8 cellular contexts compared by ENCODE assay signal in genomic region chr10:103800789-103801540, GRCh38. TPM values are rescaled to one million over a fixed set of nuclear protein-coding genes. Genes with fewer than 3 reads are reported as not detected.
DNase-seq lines count a peak whose midpoint lies in the region; ATAC-seq and TF ChIP-seq lines count a peak whose summit lies in the region.

No MANE protein-coding gene starts in this region.

- TF ChIP-seq POLR2A in prostate gland (IDR thresholded peaks at IDR 0.05) (no peak), thyroid gland (IDR thresholded peaks at IDR 0.05) (no peak)

- H3K4me1 ChIP-seq in MM.1S (ENCODE audit: low read length) (peaks cover 19% of the 10 kb centered on the region), prostate gland (replicated peaks) (no peaks in the 10 kb centered on the region), thyroid gland (no peaks in the 10 kb centered on the region)

- H3K9me2 ChIP-seq in MM.1S (replicated peaks; ENCODE audit: insufficient read depth, low read length) = no peaks in the 10 kb centered on the region

- no peaks in the 10 kb centered on the region for H4K20me1 ChIP-seq in MM.1S (ENCODE audit: insufficient read depth, low read length)

- no peaks in the 10 kb centered on the region for H3K9me3 ChIP-seq in MM.1S (replicated peaks; ENCODE audit: insufficient read depth, low read length)
- H3K9me3 ChIP-seq in prostate gland = no peaks in the 10 kb centered on the region
- no peaks in the 10 kb centered on the region for H3K9me3 ChIP-seq in thyroid gland

- H3K36me3 Mint-ChIP-seq in activated T-cell treated with anti-CD3 and anti-CD28 coated beads, Interleukin-2, amount 50 U/mL, for 72 hours (ENCODE audit: insufficient read depth in 2 of 2) = no peaks in the 10 kb centered on the region

- peak overlapping the region; percentile 23; the same call in 1 of the 2 replicates for H3K4me3 ChIP-seq in MM.1S (ENCODE audit: low read length)
- H3K4me3 ChIP-seq in prostate gland = no peak overlapping the region
- no peak overlapping the region for H3K4me3 ChIP-seq in thyroid gland (replicated peaks in 1 of 3)

- no peaks in the 10 kb centered on the region for H3K9me3 Mint-ChIP-seq in activated T-cell treated with anti-CD3 and anti-CD28 coated beads, Interleukin-2, amount 50 U/mL, for 72 hours

- peak overlapping the region; percentile 81 for H3K4me2 ChIP-seq in MM.1S (ENCODE audit: low read depth, low read length)

- H3K79me2 ChIP-seq in MM.1S (ENCODE audit: low read length) = no peaks in the 10 kb centered on the region

- peak overlapping the region; percentile 19 to 48 for H3K4me3 Mint-ChIP-seq in activated T-cell treated with anti-CD3 and anti-CD28 coated beads, Interleukin-2, amount 50 U/mL, for 72 hours

- H2AFZ ChIP-seq in MM.1S (ENCODE audit: low read length) = peak overlapping the region; percentile 72

- DNase-seq in COLO668 (lab: John Stamatoyannopoulos, UW; ENCODE audit: unreplicated experiment) (peak; percentile 46), MM.1S (peak; percentile 87), prostate gland (ENCODE audit: low spot score) (peak; percentile 46), MV-4-11 (lab: John Stamatoyannopoulos, UW) (no peak), thyroid gland (no peak), SKM-1 treated with dmso at 0.1 percent for 144 hours (lab: John Stamatoyannopoulos, UW; ENCODE audit: unreplicated experiment) (no peak)
- DNase-seq in activated T-cell treated with anti-CD3 and anti-CD28 coated beads, Interleukin-2, amount 50 U/mL, for 72 hours = peak; percentile 56

- 52% methylated on average over 10 of the region's 10 CpGs for WGBS in prostate gland
- 84 to 95% methylated on average over 10 of the region's 10 CpGs for WGBS in thyroid gland, 2 donors

- H3K27me3 ChIP-seq in MM.1S (replicated peaks; ENCODE audit: insufficient read depth, low read length) (no peaks in the 10 kb centered on the region), prostate gland (replicated peaks; ENCODE audit: insufficient read depth) (no peaks in the 10 kb centered on the region), thyroid gland (no peaks in the 10 kb centered on the region)

- peaks cover 29% of the 10 kb centered on the region for H3K4me1 Mint-ChIP-seq in activated T-cell treated with anti-CD3 and anti-CD28 coated beads, Interleukin-2, amount 50 U/mL, for 72 hours (ENCODE audit: low read depth)

- H3K36me3 ChIP-seq in MM.1S (replicated peaks; ENCODE audit: insufficient read depth, low read length) (no peaks in the 10 kb centered on the region), prostate gland (no peaks in the 10 kb centered on the region), thyroid gland (no peaks in the 10 kb centered on the region)

- no peak for TF ChIP-seq CTCF in MM.1S (IDR thresholded peaks at IDR 0.05; ENCODE audit: low read length)
- TF ChIP-seq CTCF in prostate gland (IDR thresholded peaks at IDR 0.05) = no peak
- no peak for TF ChIP-seq CTCF in thyroid gland (IDR thresholded peaks at IDR 0.05)

- H3K27me3 Mint-ChIP-seq in activated T-cell treated with anti-CD3 and anti-CD28 coated beads, Interleukin-2, amount 50 U/mL, for 72 hours (ENCODE audit: low read depth) = no peaks in the 10 kb centered on the region

- intact Hi-C loops in prostate gland (cut with DNase I) (no loop called here), thyroid gland (cut with DNase I) (no loop called here)

- H3K9ac ChIP-seq in MM.1S (ENCODE audit: low read length) = peak overlapping the region; percentile 45

- peaks cover 7% of the 10 kb centered on the region; the same call in 1 of the 2 replicates for H3F3A ChIP-seq in MM.1S (ENCODE audit: insufficient read depth, low read length)

- peak overlapping the region; percentile 79 for H3K27ac ChIP-seq in MM.1S (ENCODE audit: low read length)
- H3K27ac ChIP-seq in prostate gland = peak overlapping the region in 1 of 2 donors; percentile 25
- H3K27ac ChIP-seq in thyroid gland = no peak overlapping the region

- ATAC-seq in GM21390 (IDR thresholded peaks at IDR 0.05; ENCODE audit: unreplicated experiment) = peak; percentile 70
- peak; percentile 92 to 95 for ATAC-seq in activated T-cell treated with anti-CD3 and anti-CD28 coated beads, Interleukin-2, amount 50 U/mL, for 72 hours (replicated peaks in 1 of 2)

- no peak overlapping the region for H3K27ac Mint-ChIP-seq in activated T-cell treated with anti-CD3 and anti-CD28 coated beads, Interleukin-2, amount 50 U/mL, for 72 hours

RNA-seq across cellular contexts. Expression of gene SH3PXD2A, which starts 54.4 kb away (rescaled TPM):
- total RNA-seq in activated T-cell treated with anti-CD3 and anti-CD28 coated beads, Interleukin-2, amount 50 U/mL, for 72 hours = 10 to 100 TPM in 1 of 2 donors, 1 to 10 TPM in 1; 7.8 to 10.2 TPM
- total RNA-seq in prostate gland (10 to 100 TPM; 14.2 to 26.4 TPM), thyroid gland (10 to 100 TPM in 2 of 4 donors, 1 to 10 TPM in 2; 9.4 to 20.6 (median 11.2) TPM)

Comparison
In these comparisons a context has a peak if more than half of its experiments do, and no peak if none do; other contexts are left out.
1. DNase-seq: peak in COLO668 (single experiment), MM.1S (single experiment), activated T-cell treated with anti-CD3 and anti-CD28 coated beads, Interleukin-2, amount 50 U/mL, for 72 hours (2 of 2) and prostate gland (single experiment); none in MV-4-11 (single experiment), thyroid gland (0 of 2) and SKM-1 treated with dmso at 0.1 percent for 144 hours (single experiment).